ENCODE assay signal across 32 cellular contexts in genomic region chr20:56381501-56381900, GRCh38. TPM values are rescaled to one million over a fixed set of nuclear protein-coding genes. Genes with fewer than 3 reads are reported as not detected.
DNase-seq lines count a peak whose midpoint lies in the region; ATAC-seq, FAIRE-seq and TF ChIP-seq lines count a peak whose summit lies in the region.
"Had no signal": no experiment of that assay in that cellular context is flagged by ENCODE, and none has a peak within 500 bp of the region (broad histone marks: within the 10 kb centered on the region; RNA-seq: fewer than 3 reads in every experiment).

No MANE protein-coding gene starts in this region.

- H3K4me1 ChIP-seq in cardiac muscle cell (ENCODE audit: low read depth) (peaks cover 40% of the 10 kb centered on the region), osteoblast (ENCODE audit: insufficient read depth, low read length) (peaks cover 31% of the 10 kb centered on the region)
- H3K4me1 ChIP-seq: colonic mucosa had no signal

- ATAC-seq in Right ventricle myocardium inferior: no peak
- ATAC-seq in HG02623 (IDR thresholded peaks at IDR 0.05; ENCODE audit: unreplicated experiment): peak; percentile 64
- ATAC-seq: K562; left cardiac atrium; naive thymus-derived CD8-positive, alpha-beta T cell had no signal

- H3K4me3 ChIP-seq in cardiac muscle cell (no peak overlapping the region), osteoblast (ENCODE audit: insufficient read depth, low read length) (no peak overlapping the region)
- H3K4me3 ChIP-seq: ascending aorta, colonic mucosa, K562, lung, MG63, SK-N-MC, tibial nerve had no signal

- H3K9me3 ChIP-seq in cardiac muscle cell (ENCODE audit: low read depth) (no peaks in the 10 kb centered on the region), osteoblast (ENCODE audit: low read depth, low read length) (no peaks in the 10 kb centered on the region)
- H3K9me3 ChIP-seq: ascending aorta, colonic mucosa, MG63, tibial nerve had no signal

- TF ChIP-seq CTCF in cardiac muscle cell (IDR thresholded peaks at IDR 0.05; ENCODE audit: low read depth, low read length): no peak
- no peak for TF ChIP-seq CTCF in osteoblast (IDR thresholded peaks at IDR 0.05; ENCODE audit: extremely low read depth, low read depth, low read length)
- TF ChIP-seq CTCF in GM13977 (IDR thresholded peaks at IDR 0.05; ENCODE audit: extremely low read depth, insufficient read depth, missing control alignments): no peak

- in situ Hi-C loops in GM13977 (cut with MboI; ENCODE audit: low pct_unique_long_range_greater_than_20kb, low sequenced_read_pairs, unreplicated experiment): no loop called here

- H3K36me3 ChIP-seq in cardiac muscle cell (peaks cover 22% of the 10 kb centered on the region), osteoblast (ENCODE audit: insufficient read depth, low read length) (peaks cover 36% of the 10 kb centered on the region)
- H3K36me3 ChIP-seq: ascending aorta, colonic mucosa had no signal

- no peak overlapping the region for H3K4me2 ChIP-seq in osteoblast (ENCODE audit: insufficient read depth, low read length)

- FAIRE-seq in HTR-8/SVneo (lab: Jason Lieb, UNC): peak; percentile 26
- FAIRE-seq: H1, K562 had no signal

- DNase-seq in cardiac muscle cell (ENCODE audit: low read depth in 1 of 2, low spot score in 1 of 2): no peak
- DNase-seq in Right ventricle myocardium inferior (ENCODE audit: missing footprints): no peak
- no peak for DNase-seq in HTR-8/SVneo (ENCODE audit: insufficient read length, low spot score)
- DNase-seq in osteoblast (ENCODE audit: insufficient read length, low spot score, missing footprints): no peak
- DNase-seq in H4 (ENCODE audit: low spot score): no peak
- DNase-seq in GM13977 (ENCODE audit: low spot score): no peak
- DNase-seq in activated CD4-positive, CD25-positive, alpha-beta regulatory T cell treated with anti-CD3 and anti-CD28 coated beads, Interleukin-2, amount 50 U/mL, for 72 hours: no peak
- DNase-seq: activated CD4-positive, alpha-beta memory T cell treated with anti-CD3 and anti-CD28 coated beads for 36 hours; activated effector memory CD4-positive, alpha-beta T cell treated with Interleukin-2 at 50 U/mL for 16 hours; activated naive CD8-positive, alpha-beta T cell treated with anti-CD3 and anti-CD28 coated beads, Interleukin-2, amount 10 ng/mL, durations not matched to agents 7 days and 5 days; colonic mucosa; DMS 273 treated with DMSO at 0.1 percent for 48 hours; effector memory CD4-positive, alpha-beta T cell; EL; immature natural killer cell; left cardiac atrium; MG63; naive thymus-derived CD8-positive, alpha-beta T cell; NCI-H1105 treated with DMSO at 0.1 percent for 48 hours; NCI-H187 treated with DMSO at 0.1 percent for 48 hours; NCI-H524; OCI-M1; stimulated activated CD4-positive, alpha-beta T cell treated with anti-CD3 and anti-CD28 coated beads, Interleukin-4, amount 100 ng/mL, for 1 hour; T-helper 1 cell had no signal

- H3K27me3 ChIP-seq in cardiac muscle cell (no peaks in the 10 kb centered on the region), osteoblast (ENCODE audit: insufficient read depth, low read length) (no peaks in the 10 kb centered on the region)
- H3K27me3 ChIP-seq: ascending aorta, colonic mucosa, MG63, tibial nerve had no signal

- no peaks in the 10 kb centered on the region for H4K20me1 ChIP-seq in osteoblast (ENCODE audit: insufficient read depth, low read length)

- H2AFZ ChIP-seq in osteoblast (ENCODE audit: low read length): no peak overlapping the region

- H3K27ac ChIP-seq in cardiac muscle cell (peak overlapping the region; percentile 91), osteoblast (ENCODE audit: low read depth, low read length) (peak overlapping the region; percentile 65)
- H3K27ac ChIP-seq: ascending aorta, colonic mucosa, SK-N-MC, tibial nerve had no signal

- intact Hi-C loops in Right ventricle myocardium inferior (cut with DNase I): no loop called here

- H3K79me2 ChIP-seq in osteoblast (ENCODE audit: insufficient read depth, low read length): peaks cover 78% of the 10 kb centered on the region

RNA-seq across cellular contexts. Expression of gene AURKA, which starts 10.5 kb away (rescaled TPM):
- total RNA-seq in cardiac muscle cell (16.1 and 58.2 TPM in 2 replicates), Right ventricle myocardium inferior (8.4 TPM), osteoblast (4.7 and 8.0 TPM in 2 replicates)
- polyA plus RNA-seq in cardiac muscle cell: 28.8 and 97.3 TPM in 2 replicates
- total RNA-seq in H4 (2014; rRNA removed; shearing (Covaris generic)): 97.8 and 119 TPM in 2 replicates
- total RNA-seq: ascending aorta had no signal

RNA-seq across cellular contexts. Expression of gene CSTF1, which starts 10.9 kb away (rescaled TPM):
- total RNA-seq in cardiac muscle cell: 39.5 and 46.4 TPM in 2 replicates
- 34.9 and 46.8 TPM in 2 replicates for polyA plus RNA-seq in cardiac muscle cell
- 18.6 TPM for total RNA-seq in Right ventricle myocardium inferior
- total RNA-seq in osteoblast: 25.0 and 26.8 TPM in 2 replicates
- total RNA-seq in H4 (2014; rRNA removed; shearing (Covaris generic)): 60.8 and 69.9 TPM in 2 replicates

RNA-seq across cellular contexts. Expression of gene FAM210B, which starts 22.7 kb away (rescaled TPM):
- total RNA-seq in cardiac muscle cell (64.2 and 69.6 TPM in 2 replicates), Right ventricle myocardium inferior (60.3 TPM), osteoblast (69.5 and 89.6 TPM in 2 replicates)
- 101 and 144 TPM in 2 replicates for polyA plus RNA-seq in cardiac muscle cell
- total RNA-seq in H4 (2014; rRNA removed; shearing (Covaris generic)): 13.0 and 14.4 TPM in 2 replicates

RNA-seq across cellular contexts. Expression of gene CASS4, which starts 30.6 kb away (rescaled TPM):
- total RNA-seq in cardiac muscle cell: 0.07 and 0.12 TPM in 2 replicates
- not detected in 2 replicates for polyA plus RNA-seq in cardiac muscle cell
- total RNA-seq in Right ventricle myocardium inferior: 0.41 TPM
- under 0.01 TPM in 2 replicates for total RNA-seq in osteoblast
- total RNA-seq in H4 (2014; rRNA removed; shearing (Covaris generic)): 0.06 and 0.10 TPM in 2 replicates
- total RNA-seq: glomerular endothelial cell, H1 had no signal
- polyA plus RNA-seq: H1 had no signal
